Comparison of ENCODE assay signal across 30 cellular contexts in the genomic region with DNA sequence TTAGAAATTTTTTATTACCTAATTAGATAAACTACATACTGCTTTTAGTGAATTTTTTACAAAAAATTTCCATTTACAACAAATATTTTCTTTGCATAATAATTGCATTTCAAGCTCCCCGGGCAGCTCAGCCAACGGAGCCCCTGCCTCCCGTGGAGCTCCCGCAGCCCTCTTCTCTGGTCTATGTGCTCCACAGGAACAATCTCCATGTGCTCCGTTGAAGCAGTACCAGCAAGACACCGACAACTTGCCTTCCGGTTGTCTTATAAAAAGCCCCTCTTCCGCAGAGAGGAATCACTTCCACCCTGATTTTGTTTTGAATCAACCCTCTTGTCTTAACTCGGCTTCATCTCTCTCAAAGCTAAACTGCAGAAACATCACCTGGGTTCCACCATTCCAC. TPM values are rescaled to one million over a fixed set of nuclear protein-coding genes. Genes with fewer than 3 reads are reported as not detected.
DNase-seq lines count a peak whose midpoint lies in the region; ATAC-seq and TF ChIP-seq lines count a peak whose summit lies in the region.
"Had no signal": no experiment of that assay in that cellular context is flagged by ENCODE, and none has a peak within 500 bp of the region (broad histone marks: within the 10 kb centered on the region; RNA-seq: fewer than 3 reads in every experiment).

No MANE protein-coding gene starts in this region.

- no peak overlapping the region for H3K4me3 ChIP-seq in CD4-positive, alpha-beta memory T cell (ENCODE audit: low read length in 2 of 2)
- H3K4me3 ChIP-seq in HEK293 (ENCODE audit: low read depth, low read length) (no peak overlapping the region), mesendoderm (ENCODE audit: low read length) (no peak overlapping the region)
- H3K4me3 ChIP-seq: adrenal gland, hepatocyte, left lung, pancreas, thoracic aorta had no signal

- no peaks in the 10 kb centered on the region for H3K36me3 Mint-ChIP-seq in CD4-positive, alpha-beta memory T cell
- H3K36me3 Mint-ChIP-seq in T-helper 17 cell (ENCODE audit: low read depth) (no peaks in the 10 kb centered on the region), endothelial cell (ENCODE audit: low read depth, unreplicated experiment) (no peaks in the 10 kb centered on the region)
- H3K36me3 Mint-ChIP-seq: CD4-positive, CD25-positive, alpha-beta regulatory T cell; mesothelial cell of epicardium; natural killer cell treated with Interleukin-12 subunit alpha and Interleukin-12 subunit beta and Interleukin-15 and Interleukin-18, amount 100 ng/mL, for 72 hours; stimulated activated naive B cell treated with anti-CD40 and anti-IgM and Interleukin-4, amounts not matched to agents 10 μg/mL and 1 μg/mL and 100 μg/mL, for 72 hours had no signal

- H2AK5ac ChIP-seq in mesendoderm (ENCODE audit: low read length) = no peak overlapping the region

- H3K36me3 ChIP-seq in CD4-positive, alpha-beta memory T cell (ENCODE audit: insufficient read depth, low read length) = no peaks in the 10 kb centered on the region
- no peaks in the 10 kb centered on the region for H3K36me3 ChIP-seq in HEK293 (ENCODE audit: control insufficient read depth in 2 of 2, insufficient read depth in 1 of 2, low read length in 2 of 2)
- no peaks in the 10 kb centered on the region for H3K36me3 ChIP-seq in mesendoderm (ENCODE audit: control insufficient read depth, insufficient read depth, low read length)
- H3K36me3 ChIP-seq: adrenal gland, left lung, pancreas, thoracic aorta had no signal

- no peak overlapping the region for H3K9ac ChIP-seq in mesendoderm (ENCODE audit: low read length)
- H3K9ac ChIP-seq: SK-N-SH had no signal

- no CpG with 5 or more reads among the region's 9 CpGs for WGBS in mesendoderm (ENCODE audit: extremely low coverage, insufficient coverage, low lambda C conversion rate)

- H2BK5ac ChIP-seq in mesendoderm (ENCODE audit: low read length) = no peak overlapping the region

- no peaks in the 10 kb centered on the region for H3K79me1 ChIP-seq in mesendoderm (ENCODE audit: low read length)

- H3K4me1 Mint-ChIP-seq in CD4-positive, alpha-beta memory T cell = peaks cover 14 to 32% (median 23%) of the 10 kb centered on the region in 4 donors
- H3K4me1 Mint-ChIP-seq in T-helper 17 cell (peaks cover 10% of the 10 kb centered on the region), endothelial cell (ENCODE audit: unreplicated experiment) (no peaks in the 10 kb centered on the region)

- no peaks in the 10 kb centered on the region for H3K9me3 ChIP-seq in CD4-positive, alpha-beta memory T cell (ENCODE audit: control insufficient read depth in 1 of 2, low read length in 2 of 2)
- H3K9me3 ChIP-seq in HEK293 (ENCODE audit: control insufficient read depth, insufficient read depth, low read depth, low read length) (no peaks in the 10 kb centered on the region), T-helper 17 cell (ENCODE audit: control insufficient read depth, low read length, poor library complexity, severe bottlenecking) (no peaks in the 10 kb centered on the region)
- H3K9me3 ChIP-seq: adrenal gland, pancreas, SK-N-SH, thoracic aorta had no signal

- no peak overlapping the region for H3K18ac ChIP-seq in mesendoderm (ENCODE audit: low read length)

- no peaks in the 10 kb centered on the region for H3K27me3 ChIP-seq in CD4-positive, alpha-beta memory T cell (ENCODE audit: insufficient read depth, low read length)
- no peaks in the 10 kb centered on the region for H3K27me3 ChIP-seq in mesendoderm (ENCODE audit: insufficient read depth, low read length, poor library complexity)
- H3K27me3 ChIP-seq: adrenal gland, hepatocyte, left lung, pancreas had no signal

- no peak overlapping the region for H4K5ac ChIP-seq in mesendoderm (ENCODE audit: low read length)

- no peak overlapping the region for H3K4me2 ChIP-seq in mesendoderm (ENCODE audit: low read length)
- H3K4me2 ChIP-seq: hepatocyte, SK-N-SH had no signal

- peaks cover 0 to 3% (median 0%) of the 10 kb centered on the region in 8 donors for H3K9me3 Mint-ChIP-seq in CD4-positive, alpha-beta memory T cell
- no peaks in the 10 kb centered on the region for H3K9me3 Mint-ChIP-seq in endothelial cell (ENCODE audit: unreplicated experiment)
- H3K9me3 Mint-ChIP-seq: CD4-positive, CD25-positive, alpha-beta regulatory T cell; effector memory CD8-positive, alpha-beta T cell; mesothelial cell of epicardium; natural killer cell treated with Interleukin-12 subunit alpha and Interleukin-12 subunit beta and Interleukin-15 and Interleukin-18, amount 100 ng/mL, for 72 hours had no signal

- H3K56ac ChIP-seq in mesendoderm (ENCODE audit: low read length) = no peak overlapping the region

- no peaks in the 10 kb centered on the region for H3K27me3 Mint-ChIP-seq in CD4-positive, alpha-beta memory T cell
- no peaks in the 10 kb centered on the region for H3K27me3 Mint-ChIP-seq in T-helper 17 cell
- H3K27me3 Mint-ChIP-seq in endothelial cell (ENCODE audit: unreplicated experiment) = no peaks in the 10 kb centered on the region
- H3K27me3 Mint-ChIP-seq: CD4-positive, CD25-positive, alpha-beta regulatory T cell; effector memory CD8-positive, alpha-beta T cell; stimulated activated naive B cell treated with anti-CD40 and anti-IgM and Interleukin-4, amounts not matched to agents 10 μg/mL and 1 μg/mL and 100 μg/mL, for 72 hours had no signal

- no peak overlapping the region for H3K27ac ChIP-seq in CD4-positive, alpha-beta memory T cell (ENCODE audit: low read depth, low read length)
- no peak overlapping the region for H3K27ac ChIP-seq in HEK293 (ENCODE audit: extremely low read depth, low read depth, low read length)
- H3K27ac ChIP-seq in mesendoderm (ENCODE audit: low read depth, low read length) = no peak overlapping the region
- H3K27ac ChIP-seq: adrenal gland, hepatocyte, left lung, pancreas, thoracic aorta had no signal

- no peaks in the 10 kb centered on the region for H3K79me2 ChIP-seq in mesendoderm (ENCODE audit: control insufficient read depth, insufficient read depth, low read length)
- H3K79me2 ChIP-seq: hepatocyte had no signal

- no peak overlapping the region for H4K8ac ChIP-seq in mesendoderm (ENCODE audit: low read depth, low read length)

- H3K4me3 Mint-ChIP-seq in CD4-positive, alpha-beta memory T cell = peak overlapping the region in 1 of 8 donors; percentile 58
- H3K4me3 Mint-ChIP-seq in T-helper 17 cell = no peak overlapping the region
- no peak overlapping the region for H3K4me3 Mint-ChIP-seq in endothelial cell (ENCODE audit: unreplicated experiment)
- H3K4me3 Mint-ChIP-seq: effector memory CD8-positive, alpha-beta T cell; mesothelial cell of epicardium; natural killer cell treated with Interleukin-12 subunit alpha and Interleukin-12 subunit beta and Interleukin-15 and Interleukin-18, amount 100 ng/mL, for 72 hours; stimulated activated naive B cell treated with anti-CD40 and anti-IgM and Interleukin-4, amounts not matched to agents 10 μg/mL and 1 μg/mL and 100 μg/mL, for 72 hours; WTC11 had no signal

- POLR2A ChIA-PET in CD4-positive, alpha-beta memory T cell (lab: Charles Lee; ENCODE audit: partially characterized antibody) = interaction anchor here (1.0 to 12.9 kb wide), 7 partner anchors 22 to 60 kb away, joined by 3 to 138 read pairs (median 4); partner anchors contain the start of gene CHD2
- POLR2A ChIA-PET in HEK293 (lab: Yijun Ruan, JAX) = interaction anchor here (0.9 to 1.2 kb wide), 3 partner anchors 21 to 33 kb away, joined by 3 to 5 read pairs (median 3); no protein-coding TSS in a partner anchor

- intact Hi-C loops in CD4-positive, alpha-beta memory T cell (cut with micrococcal nuclease) = no loop called here

- no peak for TF ChIP-seq CTCF in HEK293 (tag by site-specific recombination; IDR thresholded peaks at IDR 0.05)
- no peak for TF ChIP-seq CTCF in endothelial cell (IDR thresholded peaks at IDR 0.05; ENCODE audit: unreplicated experiment)

- H3K27ac Mint-ChIP-seq in CD4-positive, alpha-beta memory T cell = peak overlapping the region in 5 of 7 donors; percentile 1 to 77 (median 40)
- H3K27ac Mint-ChIP-seq in T-helper 17 cell = peak overlapping the region; percentile 47
- H3K27ac Mint-ChIP-seq in endothelial cell (ENCODE audit: unreplicated experiment) = no peak overlapping the region
- H3K27ac Mint-ChIP-seq: mesothelial cell of epicardium; stimulated activated naive B cell treated with anti-CD40 and anti-IgM and Interleukin-4, amounts not matched to agents 10 μg/mL and 1 μg/mL and 100 μg/mL, for 72 hours; WTC11 had no signal

- CTCF ChIA-PET in CD4-positive, alpha-beta memory T cell (lab: Charles Lee; ENCODE audit: partially characterized antibody) = interaction anchor here (0.7 kb wide), 1 partner anchor 65 kb away, joined by 3 read pairs; no protein-coding TSS in a partner anchor
- CTCF ChIA-PET in HEK293 (lab: Yijun Ruan, JAX) = no interaction called here

- H3K4me1 ChIP-seq in CD4-positive, alpha-beta memory T cell (ENCODE audit: insufficient read depth, low read length) = peaks cover 22% of the 10 kb centered on the region
- no peaks in the 10 kb centered on the region for H3K4me1 ChIP-seq in HEK293 (ENCODE audit: control insufficient read depth, insufficient read depth, low read length)
- H3K4me1 ChIP-seq in mesendoderm (ENCODE audit: control insufficient read depth, low read depth, low read length) = no peaks in the 10 kb centered on the region

- no peak for DNase-seq in CD4-positive, alpha-beta memory T cell
- DNase-seq in T-helper 17 cell = no peak
- DNase-seq in mesenteric fat pad (ENCODE audit: low spot score) = peak; percentile 20
- DNase-seq in NCI-H82 treated with DMSO at 0.1 percent for 48 hours (lab: John Stamatoyannopoulos, UW; ENCODE audit: unreplicated experiment) = no peak
- no peak for DNase-seq in endothelial cell (ENCODE audit: low spot score)
- no peak for DNase-seq in mesendoderm
- DNase-seq: activated CD4-positive, alpha-beta T cell treated with anti-CD3 and anti-CD28 coated beads, Interleukin-2, amount 50 U/mL, for 4 hours; activated CD8-positive, alpha-beta memory T cell treated with anti-CD3 and anti-CD28 coated beads, Interleukin-2, amount 50 U/mL, for 4 hours; activated gamma-delta T cell; adrenal gland; CD4-positive, CD25-positive, alpha-beta regulatory T cell; effector memory CD8-positive, alpha-beta T cell; foreskin melanocyte; KBM-7; left lung; NCI-H2171 treated with DMSO at 0.1 percent for 48 hours; NCI-H524; pancreas; right cardiac atrium; RPMI8226; SK-N-SH; stimulated activated CD4-positive, alpha-beta T cell treated with anti-CD3 and anti-CD28 coated beads, Interleukin-4, amount 100 ng/mL, for 1 hour; stimulated activated naive B cell treated with anti-CD40 and anti-IgM and Interleukin-4, amounts not matched to agents 10 μg/mL and 1 μg/mL and 100 μg/mL, for 72 hours had no signal

- H3K23ac ChIP-seq in mesendoderm (ENCODE audit: low read length) = no peak overlapping the region

- ATAC-seq in T-helper 17 cell = no peak
- ATAC-seq: effector memory CD8-positive, alpha-beta T cell; esophagus mucosa; left lung; natural killer cell treated with Interleukin-12 subunit alpha and Interleukin-12 subunit beta and Interleukin-15 and Interleukin-18, amount 100 ng/mL, for 72 hours; pancreas; right cardiac atrium; stimulated activated naive B cell treated with anti-CD40 and anti-IgM and Interleukin-4, amounts not matched to agents 10 μg/mL and 1 μg/mL and 100 μg/mL, for 72 hours; WTC11 had no signal

- H3K4ac ChIP-seq in mesendoderm (ENCODE audit: low read depth, low read length) = no peak overlapping the region

- H2BK15ac ChIP-seq in mesendoderm (replicated peaks; ENCODE audit: low read depth) = no peak overlapping the region

- H2BK120ac ChIP-seq in mesendoderm (ENCODE audit: low read depth, low read length) = no peak overlapping the region

RNA-seq across cellular contexts. Expression of gene CHD2, which starts 46.9 kb away (rescaled TPM):
- total RNA-seq in CD4-positive, alpha-beta memory T cell = 100 to 1,000 TPM; 340 to 351 TPM
- 100 to 1,000 TPM in 1 of 2 donors, 10 to 100 TPM in 1; 28.4 to 108 TPM for polyA plus RNA-seq in CD4-positive, alpha-beta memory T cell
- 100 to 1,000 TPM; 505 to 520 TPM for total RNA-seq in T-helper 17 cell
- total RNA-seq in mesenteric fat pad = 90.9 TPM
- 96.3 TPM for total RNA-seq in endothelial cell (ENCODE audit: unreplicated experiment)
- 46.2 TPM for polyA plus RNA-seq in mesendoderm (2013, experiment 1 of 2)
- polyA plus RNA-seq in mesendoderm (2013, experiment 2 of 2) = 51.0 TPM
